Comparison of ENCODE assay signal across 10 cellular contexts in the genomic region with DNA sequence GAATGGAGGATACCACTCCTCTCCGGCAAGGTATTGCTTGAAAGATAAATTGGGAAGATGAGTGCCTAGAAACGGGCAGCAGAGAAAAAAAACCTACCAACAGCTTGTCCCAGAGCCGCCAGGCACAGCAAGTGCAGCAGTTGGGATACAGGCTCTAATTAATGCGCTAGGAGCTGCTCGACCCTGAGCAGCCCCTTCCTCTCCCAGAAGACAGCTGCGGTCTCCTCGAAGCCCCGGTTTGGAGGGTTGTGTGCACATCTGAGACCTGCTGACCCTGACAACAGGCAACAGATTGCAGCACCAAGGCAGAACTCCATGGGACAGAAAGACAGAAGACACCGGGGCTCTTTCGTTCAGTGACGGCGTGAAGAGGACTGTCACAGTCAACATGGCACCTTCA.
DNase-seq lines count a peak whose midpoint lies in the region; ATAC-seq and TF ChIP-seq lines count a peak whose summit lies in the region.
"Had no signal": no experiment of that assay in that cellular context is flagged by ENCODE, and none has a peak within 500 bp of the region (broad histone marks: within the 10 kb centered on the region; RNA-seq: fewer than 3 reads in every experiment).

No MANE protein-coding gene starts in this region.

- POLR2A ChIA-PET in naive thymus-derived CD4-positive, alpha-beta T cell (lab: Charles Lee) = no interaction called here

- ATAC-seq in heart right ventricle = peak in 5 of 8 donors; percentile 13 to 29 (median 16)
- ATAC-seq in left ventricle myocardium superior = no peak
- no peak for ATAC-seq in naive thymus-derived CD4-positive, alpha-beta T cell
- ATAC-seq in GM18873 (IDR thresholded peaks at IDR 0.05; ENCODE audit: low FRiP score, unreplicated experiment) = no peak
- ATAC-seq: esophagus mucosa had no signal

- H3K9me3 ChIP-seq in heart right ventricle (no peaks in the 10 kb centered on the region), duodenal mucosa (ENCODE audit: control insufficient read depth in 1 of 2, low read length in 2 of 2) (no peaks in the 10 kb centered on the region), vagina (no peaks in the 10 kb centered on the region)
- H3K9me3 ChIP-seq in naive thymus-derived CD4-positive, alpha-beta T cell (ENCODE audit: control insufficient read depth in 2 of 3, low read length in 3 of 3) = no peaks in the 10 kb centered on the region

- H3K9ac ChIP-seq in duodenal mucosa (ENCODE audit: low read depth in 1 of 2, low read length in 2 of 2) = peak overlapping the region; percentile 4 to 45

- no peak overlapping the region for H3K27ac Mint-ChIP-seq in naive thymus-derived CD4-positive, alpha-beta T cell

- 43 to 61% methylated on average over 12 of the region's 12 CpGs for WGBS in heart right ventricle, 2 donors

- TF ChIP-seq POLR2A in vagina (IDR thresholded peaks at IDR 0.05) = no peak

- peaks cover 0 to 2% (median 0%) of the 10 kb centered on the region in 11 donors for H3K9me3 Mint-ChIP-seq in naive thymus-derived CD4-positive, alpha-beta T cell

- H3K27ac ChIP-seq in heart right ventricle (peak overlapping the region; percentile 66 to 88 (median 78)), duodenal mucosa (ENCODE audit: low read depth, low read length) (peak overlapping the region; percentile 34), vagina (peak overlapping the region; percentile 40)
- no peak overlapping the region for H3K27ac ChIP-seq in naive thymus-derived CD4-positive, alpha-beta T cell (ENCODE audit: low read depth, low read length)

- CTCF ChIA-PET in naive thymus-derived CD4-positive, alpha-beta T cell (lab: Charles Lee) = interaction anchor here (0.6 kb wide), 1 partner anchor 356 kb away, joined by 4 read pairs; no protein-coding TSS in a partner anchor

- no peaks in the 10 kb centered on the region for H3K36me3 ChIP-seq in heart right ventricle
- no peaks in the 10 kb centered on the region for H3K36me3 ChIP-seq in duodenal mucosa (ENCODE audit: control insufficient read depth in 1 of 2, insufficient read depth in 2 of 2, low read length in 2 of 2)
- H3K36me3 ChIP-seq in naive thymus-derived CD4-positive, alpha-beta T cell (ENCODE audit: control insufficient read depth in 2 of 3, insufficient read depth in 3 of 3, low read length in 3 of 3) = no peaks in the 10 kb centered on the region
- H3K36me3 ChIP-seq in vagina = no peaks in the 10 kb centered on the region

- H3K36me3 Mint-ChIP-seq in naive thymus-derived CD4-positive, alpha-beta T cell = peaks cover 0 to 7% (median 0%) of the 10 kb centered on the region in 5 donors

- DNase-seq in heart right ventricle (no peak), left ventricle myocardium superior (no peak), vagina (ENCODE audit: extremely low spot score in 2 of 2) (no peak), RKO (ENCODE audit: low spot score) (no peak), NCI-H2081 (lab: John Stamatoyannopoulos, UW) (no peak)
- DNase-seq in naive thymus-derived CD4-positive, alpha-beta T cell = no peak
- DNase-seq: NK-92 treated with Interleukin-12 subunit alpha and Interleukin-12 subunit beta, amount 100 ng/mL, for 24 hours had no signal

- H3K4me1 ChIP-seq in heart right ventricle (peaks cover 4 to 42% (median 31%) of the 10 kb centered on the region in 9 donors), duodenal mucosa (ENCODE audit: control insufficient read depth in 1 of 2, insufficient read depth in 2 of 2, low read length in 2 of 2) (peaks cover 0 to 11% of the 10 kb centered on the region in 2 donors), vagina (peaks cover 28% of the 10 kb centered on the region)
- H3K4me1 ChIP-seq in naive thymus-derived CD4-positive, alpha-beta T cell (ENCODE audit: control insufficient read depth in 2 of 2, insufficient read depth in 2 of 2, low read length in 2 of 2) = no peaks in the 10 kb centered on the region

- peak overlapping the region in 9 of 10 donors; percentile 26 to 58 (median 45) for H3K4me3 ChIP-seq in heart right ventricle
- H3K4me3 ChIP-seq in duodenal mucosa (ENCODE audit: low read depth in 1 of 2, low read length in 2 of 2) = peak overlapping the region; percentile 67 to 73
- no peak overlapping the region for H3K4me3 ChIP-seq in naive thymus-derived CD4-positive, alpha-beta T cell (ENCODE audit: low read length)
- peak overlapping the region; percentile 31 to 45 for H3K4me3 ChIP-seq in vagina

- TF ChIP-seq CTCF in heart right ventricle (IDR thresholded peaks at IDR 0.05) (no peak), vagina (IDR thresholded peaks at IDR 0.05) (no peak)

- H3K27me3 Mint-ChIP-seq in naive thymus-derived CD4-positive, alpha-beta T cell = peaks cover 32 to 55% (median 43%) of the 10 kb centered on the region in 5 donors

- H3K4me3 Mint-ChIP-seq in naive thymus-derived CD4-positive, alpha-beta T cell = peak overlapping the region in 8 of 10 donors; percentile 9 to 62 (median 40)

- intact Hi-C loops in heart right ventricle (cut with DNase I) (loop anchor here in 1 of 10 donors (5.0 kb wide), 1 partner anchor 59 kb away; no protein-coding TSS in a partner anchor), left ventricle myocardium superior (cut with micrococcal nuclease) (no loop called here), vagina (cut with DNase I) (no loop called here)
- intact Hi-C loops in naive thymus-derived CD4-positive, alpha-beta T cell (cut with micrococcal nuclease) = no loop called here

- peaks cover 10 to 19% (median 15%) of the 10 kb centered on the region in 7 donors for H3K4me1 Mint-ChIP-seq in naive thymus-derived CD4-positive, alpha-beta T cell

- H3K27me3 ChIP-seq in heart right ventricle (no peaks in the 10 kb centered on the region), duodenal mucosa (ENCODE audit: control insufficient read depth in 1 of 2, insufficient read depth in 2 of 2, low read length in 2 of 2) (no peaks in the 10 kb centered on the region), vagina (no peaks in the 10 kb centered on the region)
- H3K27me3 ChIP-seq in naive thymus-derived CD4-positive, alpha-beta T cell (ENCODE audit: control insufficient read depth in 2 of 2, insufficient read depth in 2 of 2, low read length in 2 of 2) = no peaks in the 10 kb centered on the region

Comparison
In these comparisons a context has a peak if more than half of its experiments do, and no peak if none do; other contexts are left out.
1. ATAC-seq: peak in heart right ventricle (5 of 8); none in left ventricle myocardium superior (single experiment), naive thymus-derived CD4-positive, alpha-beta T cell (single experiment) and GM18873 (single experiment).